8 cellular contexts compared by ENCODE assay signal in genomic region chr12:5745251-5745888, GRCh38.
DNase-seq lines count a peak whose midpoint lies in the region; ATAC-seq, FAIRE-seq and TF ChIP-seq lines count a peak whose summit lies in the region.

No MANE protein-coding gene starts in this region.

- POLR2A ChIA-PET in MCF 10A (lab: Yijun Ruan, JAX) = no interaction called here

- H3K9me3 Mint-ChIP-seq in MCF 10A (ENCODE audit: unreplicated experiment) = peaks cover 42% of the 10 kb centered on the region

- no peak overlapping the region for H3K4me3 Mint-ChIP-seq in MCF 10A (ENCODE audit: unreplicated experiment)

- no peaks in the 10 kb centered on the region for H3K9me3 ChIP-seq in kidney (ENCODE audit: control insufficient read depth in 1 of 2, low read length in 2 of 2)

- no peaks in the 10 kb centered on the region for H3K4me1 Mint-ChIP-seq in MCF 10A (ENCODE audit: insufficient read depth, unreplicated experiment)

- TF ChIP-seq CTCF in MCF 10A (IDR thresholded peaks at IDR 0.05; ENCODE audit: unreplicated experiment) (peak; percentile 26), kidney (IDR thresholded peaks at IDR 0.05; ENCODE audit: borderline replicate concordance, extremely low read depth, insufficient read depth) (peak; percentile 80)

- no peak overlapping the region for H3K9ac ChIP-seq in kidney (ENCODE audit: low read length in 2 of 2)

- BruUV-seq in MCF 10A (replicated peaks; lab: Mats Ljungman, UMichigan) = no TSS peak

- DNase-seq in NK-92 treated with Interleukin-12 subunit alpha and Interleukin-12 subunit beta, amount 100 ng/mL, for 24 hours (lab: John Stamatoyannopoulos, UW) = peak; percentile 0
- DNase-seq in NK-92 (lab: John Stamatoyannopoulos, UW; ENCODE audit: unreplicated experiment) (no peak), HuH-7.5 (ENCODE audit: low spot score) (peak; percentile 73), MCF 10A (ENCODE audit: unreplicated experiment) (peak; percentile 52), kidney (no peak), kidney glomerular epithelial cell (lab: John Stamatoyannopoulos, UW) (no peak)
- peak; percentile 6 to 31 for DNase-seq in stimulated activated CD4-positive, alpha-beta T cell treated with anti-CD3 and anti-CD28 coated beads, Interleukin-4, amount 100 ng/mL, for 4 hours

- H3K27ac Mint-ChIP-seq in MCF 10A (ENCODE audit: low read depth, unreplicated experiment) = no peak overlapping the region

- H3K27ac ChIP-seq in kidney (ENCODE audit: low read depth in 2 of 2, low read length in 2 of 2) = no peak overlapping the region

- no peaks in the 10 kb centered on the region for H3K36me3 Mint-ChIP-seq in MCF 10A (ENCODE audit: insufficient read depth, unreplicated experiment)

- no peak overlapping the region for H3K4me3 ChIP-seq in kidney (ENCODE audit: low read length in 2 of 2)

- CTCF ChIA-PET in MCF 10A (lab: Yijun Ruan, JAX) = interaction anchor here (0.5 to 1.8 kb wide), 9 partner anchors 9 to 1496 kb away, joined by 3 to 5 read pairs (median 3); no protein-coding TSS in a partner anchor

- no peaks in the 10 kb centered on the region for H3K27me3 Mint-ChIP-seq in MCF 10A (ENCODE audit: insufficient read depth, unreplicated experiment)

- H3K36me3 ChIP-seq in kidney (ENCODE audit: control insufficient read depth in 1 of 2, insufficient read depth in 2 of 2, low read length in 2 of 2) = no peaks in the 10 kb centered on the region

- FAIRE-seq in kidney (lab: Jason Lieb, UNC) = no peak

- intact Hi-C loops in MCF 10A (cut with micrococcal nuclease) = loop anchor here (2.0 kb wide), 1 partner anchor 127 kb away; no protein-coding TSS in a partner anchor
- intact Hi-C loops in kidney (cut with DNase I) = no loop called here

- H3K4me1 ChIP-seq in kidney (ENCODE audit: control insufficient read depth in 1 of 2, insufficient read depth in 1 of 2, low read depth in 1 of 2, low read length in 2 of 2) = no peaks in the 10 kb centered on the region

- ATAC-seq in SK-N-SH treated with all-trans-retinoic acid at 6 μM for 48 hours = peak; percentile 98

TF ChIP-seq in SK-N-SH treated with all-trans-retinoic acid at 6 μM for 48 hours, 23 proteins besides CTCF, POLR2A, EP300 and RAD21:
- TF ChIP-seq ESRRG (CRISPR knock-in tag; IDR thresholded peaks at IDR 0.05) (no peak), OSR1 (CRISPR knock-in tag; IDR thresholded peaks at IDR 0.05) (no peak), POU6F1 (CRISPR knock-in tag; IDR thresholded peaks at IDR 0.05; ENCODE audit: borderline replicate concordance, low read depth) (no peak), TCF4 (CRISPR knock-in tag; IDR thresholded peaks at IDR 0.05; ENCODE audit: borderline replicate concordance) (no peak), CREB5 (CRISPR knock-in tag; IDR thresholded peaks at IDR 0.05; ENCODE audit: low read depth) (no peak), PATZ1 (CRISPR knock-in tag; IDR thresholded peaks at IDR 0.05; ENCODE audit: borderline replicate concordance) (no peak), SNAI2 (CRISPR knock-in tag; IDR thresholded peaks at IDR 0.05) (no peak), ZFP3 (CRISPR knock-in tag; IDR thresholded peaks at IDR 0.05) (no peak), RARB (CRISPR knock-in tag; IDR thresholded peaks at IDR 0.05) (no peak), BACH2 (CRISPR knock-in tag; IDR thresholded peaks at IDR 0.05; ENCODE audit: borderline replicate concordance) (no peak), GLIS3 (CRISPR knock-in tag; IDR thresholded peaks at IDR 0.05) (no peak), ZNF70 (CRISPR knock-in tag; IDR thresholded peaks at IDR 0.05) (no peak), ISL1 (CRISPR knock-in tag; IDR thresholded peaks at IDR 0.05) (no peak), ARNTL (CRISPR knock-in tag; IDR thresholded peaks at IDR 0.05; ENCODE audit: borderline replicate concordance, low read depth) (no peak), ZNF565 (CRISPR knock-in tag; conservative IDR thresholded peaks at IDR 0.05; ENCODE audit: low read depth) (no peak), CSDC2 (CRISPR knock-in tag; IDR thresholded peaks at IDR 0.05) (no peak), ZNF8 (CRISPR knock-in tag; IDR thresholded peaks at IDR 0.05) (no peak), TOX (CRISPR knock-in tag; IDR thresholded peaks at IDR 0.05; ENCODE audit: borderline replicate concordance) (no peak)
- TF ChIP-seq, protein P1, sequence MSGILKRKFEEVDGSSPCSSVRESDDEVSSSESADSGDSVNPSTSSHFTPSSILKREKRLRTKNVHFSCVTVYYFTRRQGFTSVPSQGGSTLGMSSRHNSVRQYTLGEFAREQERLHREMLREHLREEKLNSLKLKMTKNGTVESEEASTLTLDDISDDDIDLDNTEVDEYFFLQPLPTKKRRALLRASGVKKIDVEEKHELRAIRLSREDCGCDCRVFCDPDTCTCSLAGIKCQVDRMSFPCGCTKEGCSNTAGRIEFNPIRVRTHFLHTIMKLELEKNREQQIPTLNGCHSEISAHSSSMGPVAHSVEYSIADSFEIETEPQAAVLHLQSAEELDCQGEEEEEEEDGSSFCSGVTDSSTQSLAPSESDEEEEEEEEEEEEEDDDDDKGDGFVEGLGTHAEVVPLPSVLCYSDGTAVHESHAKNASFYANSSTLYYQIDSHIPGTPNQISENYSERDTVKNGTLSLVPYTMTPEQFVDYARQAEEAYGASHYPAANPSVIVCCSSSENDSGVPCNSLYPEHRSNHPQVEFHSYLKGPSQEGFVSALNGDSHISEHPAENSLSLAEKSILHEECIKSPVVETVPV (CRISPR knock-in tag; IDR thresholded peaks at IDR 0.05) = no peak
- TF ChIP-seq, protein P2, sequence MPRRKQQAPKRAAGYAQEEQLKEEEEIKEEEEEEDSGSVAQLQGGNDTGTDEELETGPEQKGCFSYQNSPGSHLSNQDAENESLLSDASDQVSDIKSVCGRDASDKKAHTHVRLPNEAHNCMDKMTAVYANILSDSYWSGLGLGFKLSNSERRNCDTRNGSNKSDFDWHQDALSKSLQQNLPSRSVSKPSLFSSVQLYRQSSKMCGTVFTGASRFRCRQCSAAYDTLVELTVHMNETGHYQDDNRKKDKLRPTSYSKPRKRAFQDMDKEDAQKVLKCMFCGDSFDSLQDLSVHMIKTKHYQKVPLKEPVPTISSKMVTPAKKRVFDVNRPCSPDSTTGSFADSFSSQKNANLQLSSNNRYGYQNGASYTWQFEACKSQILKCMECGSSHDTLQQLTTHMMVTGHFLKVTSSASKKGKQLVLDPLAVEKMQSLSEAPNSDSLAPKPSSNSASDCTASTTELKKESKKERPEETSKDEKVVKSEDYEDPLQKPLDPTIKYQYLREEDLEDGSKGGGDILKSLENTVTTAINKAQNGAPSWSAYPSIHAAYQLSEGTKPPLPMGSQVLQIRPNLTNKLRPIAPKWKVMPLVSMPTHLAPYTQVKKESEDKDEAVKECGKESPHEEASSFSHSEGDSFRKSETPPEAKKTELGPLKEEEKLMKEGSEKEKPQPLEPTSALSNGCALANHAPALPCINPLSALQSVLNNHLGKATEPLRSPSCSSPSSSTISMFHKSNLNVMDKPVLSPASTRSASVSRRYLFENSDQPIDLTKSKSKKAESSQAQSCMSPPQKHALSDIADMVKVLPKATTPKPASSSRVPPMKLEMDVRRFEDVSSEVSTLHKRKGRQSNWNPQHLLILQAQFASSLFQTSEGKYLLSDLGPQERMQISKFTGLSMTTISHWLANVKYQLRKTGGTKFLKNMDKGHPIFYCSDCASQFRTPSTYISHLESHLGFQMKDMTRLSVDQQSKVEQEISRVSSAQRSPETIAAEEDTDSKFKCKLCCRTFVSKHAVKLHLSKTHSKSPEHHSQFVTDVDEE (CRISPR knock-in tag; IDR thresholded peaks at IDR 0.05) = no peak

Comparison
In these comparisons a context has a peak if more than half of its experiments do, and no peak if none do; other contexts are left out.
1. DNase-seq: peak in NK-92 treated with Interleukin-12 subunit alpha and Interleukin-12 subunit beta, amount 100 ng/mL, for 24 hours (single experiment), HuH-7.5 (single experiment), MCF 10A (single experiment) and stimulated activated CD4-positive, alpha-beta T cell treated with anti-CD3 and anti-CD28 coated beads, Interleukin-4, amount 100 ng/mL, for 4 hours (2 of 2); none in NK-92 (single experiment), kidney (single experiment) and kidney glomerular epithelial cell (single experiment).